In genomic region chr9:35729700-35730485, GRCh38 we compare ENCODE assay signal across 1 cellular context.
TF ChIP-seq lines count a peak whose summit lies in the region.

No MANE protein-coding gene starts in this region.

TF ChIP-seq in K562, 482 proteins besides CTCF, POLR2A, EP300 and RAD21 (continued from another document and continues in another):
- TF ChIP-seq ZBTB26 (CRISPR knock-in tag; IDR thresholded peaks at IDR 0.05) (no peak), NFE2L1 (tag; IDR thresholded peaks at IDR 0.05; ENCODE audit: borderline replicate concordance, low read depth) (no peak), ZNF165 (CRISPR knock-in tag; IDR thresholded peaks at IDR 0.05; ENCODE audit: borderline replicate concordance) (no peak), ZFPM2 (CRISPR knock-in tag; IDR thresholded peaks at IDR 0.05) (no peak), EHMT2 (IDR thresholded peaks at IDR 0.05) (peak; percentile 66), CHCHD3 (CRISPR knock-in tag; IDR thresholded peaks at IDR 0.05) (no peak), CEBPG (CRISPR knock-in tag; IDR thresholded peaks at IDR 0.05) (no peak), CEBPG (tag; conservative IDR thresholded peaks at IDR 0.05 in 1 of 2, IDR thresholded peaks at IDR 0.05 in 1 of 2) (no peak), HMBOX1 (IDR thresholded peaks at IDR 0.05) (peak; percentile 84), KDM1A (IDR thresholded peaks at IDR 0.05) (peak; percentile 56 to 60; a peak in 3 of 4 replicates), MLLT1 (IDR thresholded peaks at IDR 0.05) (peak; percentile 84 to 95), ZNF778 (CRISPR knock-in tag; IDR thresholded peaks at IDR 0.05) (no peak), E4F1 (CRISPR knock-in tag; IDR thresholded peaks at IDR 0.05; ENCODE audit: borderline replicate concordance) (no peak), ARID3B (CRISPR knock-in tag; IDR thresholded peaks at IDR 0.05; ENCODE audit: borderline replicate concordance) (no peak), ZSCAN32 (CRISPR knock-in tag; IDR thresholded peaks at IDR 0.05) (no peak), PRDM10 (IDR thresholded peaks at IDR 0.05; ENCODE audit: partially characterized antibody) (peak; percentile 32), ELK3 (CRISPR knock-in tag; IDR thresholded peaks at IDR 0.05) (no peak), SP1 (CRISPR knock-in tag; IDR thresholded peaks at IDR 0.05) (0 out of 2 replicates have a peak, but pooled peaks have one; percentile 27), RCOR1 (IDR thresholded peaks at IDR 0.05; ENCODE audit: borderline replicate concordance in 1 of 2, low read depth in 2 of 2, low read length in 2 of 2) (peak in 1 of 2 experiments; percentile 27; a peak in 2 of 4 replicates), TFE3 (CRISPR knock-in tag; IDR thresholded peaks at IDR 0.05) (no peak), STAT5A (IDR thresholded peaks at IDR 0.05; ENCODE audit: borderline replicate concordance, low read length) (peak; percentile 5; the same call in 1 of the 2 replicates), NCOR1 (IDR thresholded peaks at IDR 0.05) (peak; percentile 30; the same call in 1 of the 2 replicates), ZBED1 (IDR thresholded peaks at IDR 0.05) (no peak), TCF3 (CRISPR knock-in tag; IDR thresholded peaks at IDR 0.05) (peak; percentile 39; the same call in 1 of the 2 replicates), BCLAF1 (IDR thresholded peaks at IDR 0.05; ENCODE audit: borderline replicate concordance in 1 of 2, control insufficient read depth in 1 of 2, low read depth in 2 of 2, low read length in 1 of 2) (no peak), FOXO4 (CRISPR knock-in tag; IDR thresholded peaks at IDR 0.05) (no peak), KDM4B (IDR thresholded peaks at IDR 0.05; ENCODE audit: borderline replicate concordance in 2 of 2, low read depth in 1 of 2) (no peak), ZNF280B (CRISPR knock-in tag; IDR thresholded peaks at IDR 0.05) (no peak), ESRRA (IDR thresholded peaks at IDR 0.05; ENCODE audit: borderline replicate concordance, low read depth) (peak; percentile 74; the same call in 1 of the 2 replicates), MEF2D (tag; conservative IDR thresholded peaks at IDR 0.05; ENCODE audit: low read depth) (no peak)
